Comparison of ENCODE assay signal across 20 cellular contexts in genomic region chr18:77033575-77033974, GRCh38.
DNase-seq lines count a peak whose midpoint lies in the region; ATAC-seq, FAIRE-seq and TF ChIP-seq lines count a peak whose summit lies in the region.
"Had no signal": no experiment of that assay in that cellular context is flagged by ENCODE, and none has a peak within 500 bp of the region (broad histone marks: within the 10 kb centered on the region; RNA-seq: fewer than 3 reads in every experiment).

No MANE protein-coding gene starts in this region.

- H3K9me3 Mint-ChIP-seq in activated naive CD8-positive, alpha-beta T cell treated with anti-CD3 and anti-CD28 coated beads, Interleukin-2, amount 10 ng/mL, durations not matched to agents 7 days and 5 days = peaks cover 5% of the 10 kb centered on the region
- peaks cover 3% of the 10 kb centered on the region for H3K9me3 Mint-ChIP-seq in activated naive CD8-positive, alpha-beta T cell treated with anti-CD3 and anti-CD28 coated beads for 36 hours
- no peaks in the 10 kb centered on the region for H3K9me3 Mint-ChIP-seq in activated T-helper 1 cell treated with anti-CD3 and anti-CD28 coated beads, Interleukin-12 subunit alpha, Interleukin-12 subunit beta, Interleukin-2, Interleukin-4 antibody, amounts not matched to agents 30 ng/mL and 10 ng/mL and 1 ng/mL, durations not matched to agents 14 hours and 24 hours and 36 hours
- H3K9me3 Mint-ChIP-seq in immature natural killer cell (no peaks in the 10 kb centered on the region), type B pancreatic cell (no peaks in the 10 kb centered on the region)

- H3K4me1 Mint-ChIP-seq in activated naive CD8-positive, alpha-beta T cell treated with anti-CD3 and anti-CD28 coated beads, Interleukin-2, amount 10 ng/mL, durations not matched to agents 7 days and 5 days = peaks cover 8% of the 10 kb centered on the region
- H3K4me1 Mint-ChIP-seq in activated naive CD8-positive, alpha-beta T cell treated with anti-CD3 and anti-CD28 coated beads for 36 hours = peaks cover 2% of the 10 kb centered on the region
- peaks cover 25% of the 10 kb centered on the region for H3K4me1 Mint-ChIP-seq in activated T-helper 1 cell treated with anti-CD3 and anti-CD28 coated beads, Interleukin-12 subunit alpha, Interleukin-12 subunit beta, Interleukin-2, Interleukin-4 antibody, amounts not matched to agents 30 ng/mL and 10 ng/mL and 1 ng/mL, durations not matched to agents 14 hours and 24 hours and 36 hours (ENCODE audit: low read depth)
- H3K4me1 Mint-ChIP-seq in immature natural killer cell = peaks cover 85 to 86% of the 10 kb centered on the region in 2 donors
- H3K4me1 Mint-ChIP-seq in type B pancreatic cell (ENCODE audit: unreplicated experiment) = peaks cover 16% of the 10 kb centered on the region

- peak overlapping the region; percentile 1 for H3K27ac Mint-ChIP-seq in activated naive CD8-positive, alpha-beta T cell treated with anti-CD3 and anti-CD28 coated beads, Interleukin-2, amount 10 ng/mL, durations not matched to agents 7 days and 5 days
- H3K27ac Mint-ChIP-seq in activated naive CD8-positive, alpha-beta T cell treated with anti-CD3 and anti-CD28 coated beads for 36 hours = no peak overlapping the region
- peak overlapping the region; percentile 68 for H3K27ac Mint-ChIP-seq in activated T-helper 1 cell treated with anti-CD3 and anti-CD28 coated beads, Interleukin-12 subunit alpha, Interleukin-12 subunit beta, Interleukin-2, Interleukin-4 antibody, amounts not matched to agents 30 ng/mL and 10 ng/mL and 1 ng/mL, durations not matched to agents 14 hours and 24 hours and 36 hours
- peak overlapping the region; percentile 55 to 79 (median 73) for H3K27ac Mint-ChIP-seq in immature natural killer cell
- no peak overlapping the region for H3K27ac Mint-ChIP-seq in type B pancreatic cell

- intact Hi-C loops in activated T-helper 1 cell treated with anti-CD3 and anti-CD28 coated beads, Interleukin-12 subunit alpha, Interleukin-12 subunit beta, Interleukin-2, Interleukin-4 antibody, amounts not matched to agents 30 ng/mL and 10 ng/mL and 1 ng/mL, durations not matched to agents 14 hours and 24 hours and 36 hours (cut with micrococcal nuclease) = no loop called here

- POLR2A ChIA-PET in activated naive CD8-positive, alpha-beta T cell treated with anti-CD3 and anti-CD28 coated beads, Interleukin-2, amount 10 ng/mL, durations not matched to agents 7 days and 5 days (lab: Charles Lee) = no interaction called here

- no peak for TF ChIP-seq CTCF in type B pancreatic cell (conservative IDR thresholded peaks at IDR 0.05)

- H3K36me3 Mint-ChIP-seq in activated naive CD8-positive, alpha-beta T cell treated with anti-CD3 and anti-CD28 coated beads, Interleukin-2, amount 10 ng/mL, durations not matched to agents 7 days and 5 days = peaks cover 37% of the 10 kb centered on the region
- peaks cover 21% of the 10 kb centered on the region for H3K36me3 Mint-ChIP-seq in activated naive CD8-positive, alpha-beta T cell treated with anti-CD3 and anti-CD28 coated beads for 36 hours
- peaks cover 24% of the 10 kb centered on the region for H3K36me3 Mint-ChIP-seq in activated T-helper 1 cell treated with anti-CD3 and anti-CD28 coated beads, Interleukin-12 subunit alpha, Interleukin-12 subunit beta, Interleukin-2, Interleukin-4 antibody, amounts not matched to agents 30 ng/mL and 10 ng/mL and 1 ng/mL, durations not matched to agents 14 hours and 24 hours and 36 hours (ENCODE audit: low read depth)
- peaks cover 3 to 15% (median 14%) of the 10 kb centered on the region in 3 donors for H3K36me3 Mint-ChIP-seq in immature natural killer cell
- H3K36me3 Mint-ChIP-seq in type B pancreatic cell = peaks cover 13% of the 10 kb centered on the region

- H3K4me3 Mint-ChIP-seq in activated naive CD8-positive, alpha-beta T cell treated with anti-CD3 and anti-CD28 coated beads, Interleukin-2, amount 10 ng/mL, durations not matched to agents 7 days and 5 days = no peak overlapping the region
- no peak overlapping the region for H3K4me3 Mint-ChIP-seq in activated naive CD8-positive, alpha-beta T cell treated with anti-CD3 and anti-CD28 coated beads for 36 hours
- no peak overlapping the region for H3K4me3 Mint-ChIP-seq in activated T-helper 1 cell treated with anti-CD3 and anti-CD28 coated beads, Interleukin-12 subunit alpha, Interleukin-12 subunit beta, Interleukin-2, Interleukin-4 antibody, amounts not matched to agents 30 ng/mL and 10 ng/mL and 1 ng/mL, durations not matched to agents 14 hours and 24 hours and 36 hours
- H3K4me3 Mint-ChIP-seq in immature natural killer cell (peak overlapping the region; percentile 5 to 64 (median 49)), type B pancreatic cell (no peak overlapping the region)

- no peak for ATAC-seq in activated naive CD8-positive, alpha-beta T cell treated with anti-CD3 and anti-CD28 coated beads, Interleukin-2, amount 10 ng/mL, durations not matched to agents 7 days and 5 days (ENCODE audit: low read depth)
- ATAC-seq in HG03378 (IDR thresholded peaks at IDR 0.05; ENCODE audit: unreplicated experiment) = no peak
- ATAC-seq: A549 had no signal

- DNase-seq in activated naive CD8-positive, alpha-beta T cell treated with anti-CD3 and anti-CD28 coated beads, Interleukin-2, amount 10 ng/mL, durations not matched to agents 7 days and 5 days = no peak
- DNase-seq in activated naive CD8-positive, alpha-beta T cell treated with anti-CD3 and anti-CD28 coated beads for 36 hours = no peak
- DNase-seq in activated T-helper 1 cell treated with anti-CD3 and anti-CD28 coated beads, Interleukin-12 subunit alpha, Interleukin-12 subunit beta, Interleukin-2, Interleukin-4 antibody, amounts not matched to agents 30 ng/mL and 10 ng/mL and 1 ng/mL, durations not matched to agents 14 hours and 24 hours and 36 hours (ENCODE audit: low spot score) = no peak
- no peak for DNase-seq in immature natural killer cell
- no peak for DNase-seq in type B pancreatic cell (ENCODE audit: extremely low spot score, unreplicated experiment)
- DNase-seq in RCC 7860 (ENCODE audit: low spot score) = no peak
- DNase-seq: Calu3; DMS53; H7; NCI-H1417; NCI-H187 treated with DMSO at 0.1 percent for 48 hours; NCI-H2171; NCI-H446 treated with DMSO at 0.1 percent for 48 hours; NK-92 treated with Interleukin-12 subunit alpha and Interleukin-12 subunit beta, amount 100 ng/mL, for 24 hours had no signal

- H3K27ac ChIP-seq in temporal lobe (ENCODE audit: low read depth, low read length) = peak overlapping the region; percentile 23
- H3K27ac ChIP-seq: A549, C4-2B, RWPE1 had no signal

- no peak for FAIRE-seq in RCC 7860 (lab: Jason Lieb, UNC)
- FAIRE-seq: A549, GM19239 had no signal

- no peaks in the 10 kb centered on the region for H3K27me3 Mint-ChIP-seq in activated naive CD8-positive, alpha-beta T cell treated with anti-CD3 and anti-CD28 coated beads, Interleukin-2, amount 10 ng/mL, durations not matched to agents 7 days and 5 days
- H3K27me3 Mint-ChIP-seq in activated naive CD8-positive, alpha-beta T cell treated with anti-CD3 and anti-CD28 coated beads for 36 hours = no peaks in the 10 kb centered on the region
- no peaks in the 10 kb centered on the region for H3K27me3 Mint-ChIP-seq in activated T-helper 1 cell treated with anti-CD3 and anti-CD28 coated beads, Interleukin-12 subunit alpha, Interleukin-12 subunit beta, Interleukin-2, Interleukin-4 antibody, amounts not matched to agents 30 ng/mL and 10 ng/mL and 1 ng/mL, durations not matched to agents 14 hours and 24 hours and 36 hours (ENCODE audit: insufficient read depth)
- H3K27me3 Mint-ChIP-seq in immature natural killer cell (ENCODE audit: low read depth in 3 of 3) = peaks cover 8 to 24% (median 17%) of the 10 kb centered on the region in 3 donors
- no peaks in the 10 kb centered on the region for H3K27me3 Mint-ChIP-seq in type B pancreatic cell

Comparison
In these comparisons a context has a peak if more than half of its experiments do, and no peak if none do; other contexts are left out.
1. H3K27ac Mint-ChIP-seq: peak in activated naive CD8-positive, alpha-beta T cell treated with anti-CD3 and anti-CD28 coated beads, Interleukin-2, amount 10 ng/mL, durations not matched to agents 7 days and 5 days (single experiment), activated T-helper 1 cell treated with anti-CD3 and anti-CD28 coated beads, Interleukin-12 subunit alpha, Interleukin-12 subunit beta, Interleukin-2, Interleukin-4 antibody, amounts not matched to agents 30 ng/mL and 10 ng/mL and 1 ng/mL, durations not matched to agents 14 hours and 24 hours and 36 hours (single experiment) and immature natural killer cell (6 of 6); none in activated naive CD8-positive, alpha-beta T cell treated with anti-CD3 and anti-CD28 coated beads for 36 hours (single experiment) and type B pancreatic cell (single experiment).
2. H3K4me3 Mint-ChIP-seq: peak in immature natural killer cell (5 of 5); none in activated naive CD8-positive, alpha-beta T cell treated with anti-CD3 and anti-CD28 coated beads, Interleukin-2, amount 10 ng/mL, durations not matched to agents 7 days and 5 days (single experiment), activated naive CD8-positive, alpha-beta T cell treated with anti-CD3 and anti-CD28 coated beads for 36 hours (single experiment), activated T-helper 1 cell treated with anti-CD3 and anti-CD28 coated beads, Interleukin-12 subunit alpha, Interleukin-12 subunit beta, Interleukin-2, Interleukin-4 antibody, amounts not matched to agents 30 ng/mL and 10 ng/mL and 1 ng/mL, durations not matched to agents 14 hours and 24 hours and 36 hours (single experiment) and type B pancreatic cell (single experiment).